ENCODE assay signal across 9 cellular contexts in the genomic region with DNA sequence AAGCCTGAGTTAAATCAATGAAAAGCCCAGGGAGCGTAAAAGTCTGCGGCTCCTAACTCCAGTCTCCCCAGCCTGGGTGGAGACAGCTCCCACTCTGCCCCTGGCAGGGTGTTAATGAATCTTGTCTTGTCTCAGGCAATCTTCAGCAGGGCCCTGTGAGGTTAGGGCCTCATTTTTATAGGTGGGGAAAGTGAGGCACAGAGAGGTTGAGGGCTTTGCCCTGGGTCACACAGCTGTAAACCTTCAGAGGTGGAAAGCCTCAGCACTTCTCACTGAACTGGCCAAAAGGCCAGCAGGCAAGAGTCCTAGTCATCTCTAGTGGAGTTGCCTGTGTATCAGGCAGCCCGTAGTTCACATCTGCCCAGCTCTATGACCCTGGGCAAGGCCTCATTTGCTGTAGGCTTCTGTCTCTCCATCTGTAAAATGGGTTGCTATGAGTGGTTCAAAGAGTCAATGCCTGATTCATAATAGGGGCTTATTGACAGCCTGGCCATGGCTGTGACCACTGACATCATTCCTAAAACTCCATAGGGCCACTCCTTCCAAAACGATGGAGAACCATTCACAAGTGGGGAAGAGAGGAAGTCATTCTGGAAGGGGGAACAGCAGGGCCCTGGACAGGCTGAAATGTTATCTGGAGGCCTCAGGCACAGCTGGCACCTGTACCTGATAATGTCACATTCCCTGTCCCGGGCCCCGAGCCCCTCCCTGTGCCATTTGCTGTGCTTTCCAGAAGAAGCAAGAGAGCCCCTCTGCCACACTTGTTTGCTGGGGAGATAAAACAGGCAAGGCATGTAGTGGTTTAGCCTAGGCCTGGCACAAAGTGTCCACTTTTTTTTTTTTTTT. TPM values are rescaled to one million over a fixed set of nuclear protein-coding genes. Genes with fewer than 3 reads are reported as not detected.
A peak's percentile ranks its signal among the peaks of the same experiment; 100 is the strongest.
DNase-seq lines count a peak whose midpoint lies in the region; ATAC-seq and TF ChIP-seq lines count a peak whose summit lies in the region.
"Had no signal": no experiment of that assay in that cellular context is flagged by ENCODE, and none has a peak within 500 bp of the region (broad histone marks: within the 10 kb centered on the region; RNA-seq: fewer than 3 reads in every experiment).

No MANE protein-coding gene starts in this region.

- H3K9me2 ChIP-seq in OCI-LY7 (ENCODE audit: insufficient read depth, low read length) = no peaks in the 10 kb centered on the region

- peak overlapping the region; percentile 49 for H3K27ac ChIP-seq in BLaER1
- H3K27ac ChIP-seq in OCI-LY7 (ENCODE audit: low read depth, low read length, poor library complexity, severe bottlenecking) = peak overlapping the region; percentile 60
- H3K27ac ChIP-seq in neutrophil = peak overlapping the region; percentile 98

- H3K4me3 Mint-ChIP-seq in endothelial cell (ENCODE audit: unreplicated experiment) = peak overlapping the region; percentile 71

- H3K4me1 Mint-ChIP-seq in endothelial cell (ENCODE audit: unreplicated experiment) = no peaks in the 10 kb centered on the region

- POLR2A ChIA-PET in OCI-LY7 (lab: Charles Lee) = interaction anchor here (0.7 kb wide), 1 partner anchor 1703 kb away, joined by 3 read pairs; no protein-coding TSS in a partner anchor

- no peak for ATAC-seq in GM18517 (IDR thresholded peaks at IDR 0.05; ENCODE audit: unreplicated experiment)

- intact Hi-C loops in OCI-LY7 (cut with micrococcal nuclease; ENCODE audit: unreplicated experiment) = no loop called here

- H3K79me2 ChIP-seq in OCI-LY7 (ENCODE audit: insufficient read depth, low read depth, low read length) = no peaks in the 10 kb centered on the region

- H3K27me3 Mint-ChIP-seq in endothelial cell (ENCODE audit: unreplicated experiment) = peaks cover 8% of the 10 kb centered on the region

- H3K27me3 ChIP-seq in BLaER1 = 0 out of 2 replicates have a peak, but pooled peaks cover 4% of the 10 kb centered on the region
- peaks cover 12% of the 10 kb centered on the region for H3K27me3 ChIP-seq in neutrophil

- BruUV-seq in OCI-LY7 (replicated peaks; lab: Mats Ljungman, UMichigan) = no TSS peak

- CTCF ChIA-PET in OCI-LY7 (lab: Charles Lee; ENCODE audit: unreplicated experiment) = no interaction called here

- H3K36me3 Mint-ChIP-seq in endothelial cell (ENCODE audit: low read depth, unreplicated experiment) = no peaks in the 10 kb centered on the region

- H3K9ac ChIP-seq in BLaER1 = peak overlapping the region; percentile 72; the same call in 1 of the 2 replicates

- no peak for DNase-seq in OCI-LY7 (ENCODE audit: low spot score)
- no peak for DNase-seq in endothelial cell (ENCODE audit: low spot score)
- DNase-seq in HT-29 (ENCODE audit: low spot score) = no peak
- DNase-seq in NCI-H2196 (lab: John Stamatoyannopoulos, UW; ENCODE audit: unreplicated experiment) = no peak
- DNase-seq in stimulated activated naive CD4-positive, alpha-beta T cell (lab: John Stamatoyannopoulos, UW) = no peak

- TF ChIP-seq CTCF in OCI-LY7 (conservative IDR thresholded peaks at IDR 0.05; ENCODE audit: low read length) (no peak), endothelial cell (IDR thresholded peaks at IDR 0.05; ENCODE audit: unreplicated experiment) (no peak), neutrophil (IDR thresholded peaks at IDR 0.05) (no peak)

- no peak overlapping the region for H3K27ac Mint-ChIP-seq in endothelial cell (ENCODE audit: unreplicated experiment)

- H3K9me3 ChIP-seq in BLaER1 (no peaks in the 10 kb centered on the region), OCI-LY7 (ENCODE audit: low read length) (no peaks in the 10 kb centered on the region), neutrophil (no peaks in the 10 kb centered on the region)

- H3K4me1 ChIP-seq in BLaER1 = peaks cover 45% of the 10 kb centered on the region
- peaks cover 53% of the 10 kb centered on the region for H3K4me1 ChIP-seq in OCI-LY7 (ENCODE audit: insufficient read depth, low read length, poor library complexity, severe bottlenecking)
- peaks cover 36 to 42% of the 10 kb centered on the region in 2 experiments for H3K4me1 ChIP-seq in neutrophil (ENCODE audit: control insufficient read depth in 1 of 2, insufficient read depth in 1 of 2, low read depth in 1 of 2, low read length in 1 of 2)

- peaks cover 16% of the 10 kb centered on the region; the same call in 1 of the 2 replicates for H4K20me1 ChIP-seq in BLaER1
- no peaks in the 10 kb centered on the region for H4K20me1 ChIP-seq in OCI-LY7 (ENCODE audit: insufficient read depth, low read length)

- H3K4me2 ChIP-seq in BLaER1 (peak overlapping the region; percentile 98), OCI-LY7 (ENCODE audit: low read length) (peak overlapping the region; percentile 73)

- no peaks in the 10 kb centered on the region for H3K9me3 Mint-ChIP-seq in endothelial cell (ENCODE audit: unreplicated experiment)

- H2AFZ ChIP-seq in OCI-LY7 (ENCODE audit: low read length) = no peak overlapping the region

- peak overlapping the region; percentile 95; the same call in 1 of the 2 replicates for H3K4me3 ChIP-seq in BLaER1
- H3K4me3 ChIP-seq in OCI-LY7 (ENCODE audit: low read depth, low read length, poor library complexity, severe bottlenecking) = peak overlapping the region; percentile 88
- H3K4me3 ChIP-seq in neutrophil (ENCODE audit: low read depth in 1 of 2, low read length in 1 of 2) = peak overlapping the region; percentile 94 to 96

- H3K36me3 ChIP-seq in BLaER1 = peaks cover 9% of the 10 kb centered on the region; the same call in 1 of the 2 replicates
- H3K36me3 ChIP-seq in OCI-LY7 (ENCODE audit: insufficient read depth, low read length) = no peaks in the 10 kb centered on the region
- H3K36me3 ChIP-seq in neutrophil = peaks cover 32% of the 10 kb centered on the region

RNA-seq across cellular contexts. Expression of a gene that starts 6.0 kb away (rescaled TPM):
- total RNA-seq in OCI-LY7 (2014; rRNA removed; shearing (Covaris generic)) = 7.3 and 11.9 TPM in 2 replicates
- 19.6 and 31.5 TPM in 2 replicates for total RNA-seq in OCI-LY7 (2022)
- 3.5 TPM for total RNA-seq in endothelial cell (ENCODE audit: unreplicated experiment)
- 7.3 and 8.6 TPM in 2 replicates for total RNA-seq in HT-29 (2014; rRNA removed; shearing (Covaris generic))

RNA-seq across cellular contexts. Expression of a gene that starts 49.4 kb away (rescaled TPM):
- total RNA-seq in OCI-LY7 (2014; rRNA removed; shearing (Covaris generic)) = 0.15 and 1.2 TPM in 2 replicates
- total RNA-seq in OCI-LY7 (2022) (0.99 and 1.5 TPM in 2 replicates), endothelial cell (ENCODE audit: unreplicated experiment) (not detected)
- not detected in 2 replicates for total RNA-seq in HT-29 (2014; rRNA removed; shearing (Covaris generic))
- total RNA-seq: lung microvascular endothelial cell had no signal
